30 cellular contexts compared by ENCODE assay signal in the genomic region with DNA sequence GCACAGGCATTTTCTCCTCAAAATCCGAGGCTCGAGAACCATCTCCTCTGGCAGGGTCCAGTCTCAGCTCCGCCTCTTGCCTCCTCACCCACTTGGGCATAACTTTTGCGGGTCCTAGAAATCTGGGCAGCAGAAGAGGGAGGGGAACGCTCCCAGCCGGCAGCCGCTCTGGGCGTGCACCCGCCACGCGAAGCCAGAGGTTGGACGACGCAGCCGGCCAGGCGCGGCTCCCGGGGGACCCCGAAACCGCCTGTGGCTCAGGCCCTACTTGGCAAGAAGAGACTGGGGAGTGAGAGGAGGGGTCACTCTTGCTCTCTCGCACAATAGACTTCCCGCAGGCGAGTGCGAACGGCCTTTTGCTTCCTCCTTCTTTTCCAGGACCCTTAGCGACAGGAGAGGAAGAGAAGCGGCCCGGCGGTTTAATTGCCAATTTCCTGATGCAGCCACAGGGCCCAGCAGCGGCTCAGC. TPM values are rescaled to one million over a fixed set of nuclear protein-coding genes. Genes with fewer than 3 reads are reported as not detected.
DNase-seq lines count a peak whose midpoint lies in the region; ATAC-seq and TF ChIP-seq lines count a peak whose summit lies in the region.
"Had no signal": no experiment of that assay in that cellular context is flagged by ENCODE, and none has a peak within 500 bp of the region (broad histone marks: within the 10 kb centered on the region; RNA-seq: fewer than 3 reads in every experiment).

No MANE protein-coding gene starts in this region.

- no peaks in the 10 kb centered on the region for H3K36me3 ChIP-seq in mesendoderm (ENCODE audit: control insufficient read depth, insufficient read depth, low read length)
- H3K36me3 ChIP-seq in mesenchymal stem cell (ENCODE audit: control insufficient read depth in 1 of 2, insufficient read depth in 2 of 2, low read depth in 1 of 2, low read length in 2 of 2): peaks cover 0 to 3% of the 10 kb centered on the region in 2 experiments
- no peaks in the 10 kb centered on the region for H3K36me3 ChIP-seq in colonic mucosa
- no peaks in the 10 kb centered on the region for H3K36me3 ChIP-seq in Karpas-422 (ENCODE audit: insufficient read depth, low read length)
- H3K36me3 ChIP-seq: heart left ventricle, upper lobe of right lung had no signal

- H3K4me1 ChIP-seq in H9 (ENCODE audit: insufficient read depth, low read length): no peaks in the 10 kb centered on the region
- H3K4me1 ChIP-seq in mesendoderm (ENCODE audit: control insufficient read depth, low read depth, low read length): no peaks in the 10 kb centered on the region
- H3K4me1 ChIP-seq in mesenchymal stem cell (ENCODE audit: control insufficient read depth, insufficient read depth, low read depth, low read length): peaks cover 14% of the 10 kb centered on the region
- H3K4me1 ChIP-seq in colonic mucosa: no peaks in the 10 kb centered on the region
- no peaks in the 10 kb centered on the region for H3K4me1 ChIP-seq in Karpas-422 (ENCODE audit: low read length)
- H3K4me1 ChIP-seq: upper lobe of right lung had no signal

- peak overlapping the region; percentile 40 for H3K4me2 ChIP-seq in H9 (ENCODE audit: insufficient read depth, insufficient read length, low read length)
- H3K4me2 ChIP-seq in mesendoderm (ENCODE audit: low read length): no peak overlapping the region
- no peak overlapping the region for H3K4me2 ChIP-seq in mesenchymal stem cell (ENCODE audit: low read length, poor library complexity, severe bottlenecking)
- H3K4me2 ChIP-seq in Karpas-422 (ENCODE audit: low read depth, low read length, poor library complexity, severe bottlenecking): no peak overlapping the region

- H3K79me1 ChIP-seq in H9 (ENCODE audit: insufficient read depth, low read depth, low read length, poor library complexity, severe bottlenecking) (no peaks in the 10 kb centered on the region), mesendoderm (ENCODE audit: low read length) (no peaks in the 10 kb centered on the region), mesenchymal stem cell (replicated peaks; ENCODE audit: low read length, poor library complexity, severe bottlenecking) (no peaks in the 10 kb centered on the region)

- no peak overlapping the region for H2BK20ac ChIP-seq in H9 (ENCODE audit: low read depth, low read length, poor library complexity, severe bottlenecking)

- no peak overlapping the region for H3K23ac ChIP-seq in H9 (ENCODE audit: insufficient read length, low read depth, low read length)
- H3K23ac ChIP-seq in mesendoderm (ENCODE audit: low read length): no peak overlapping the region
- H3K23ac ChIP-seq in mesenchymal stem cell (ENCODE audit: low read length in 2 of 2): no peak overlapping the region

- no peak; the same call in 1 of the 2 replicates for ATAC-seq in WTC11
- ATAC-seq: heart left ventricle, Panc1, upper lobe of right lung had no signal

- H3K36me3 Mint-ChIP-seq in H9 (ENCODE audit: insufficient read depth in 1 of 3, low read depth in 3 of 3) (peaks cover 0 to 2% (median 0%) of the 10 kb centered on the region in 3 experiments; a peak in 2 of 7 replicates), WTC11 (no peaks in the 10 kb centered on the region)

- intact Hi-C loops in colonic mucosa (cut with DNase I): loop anchor here (10.0 kb wide), 1 partner anchor 384 kb away; no protein-coding TSS in a partner anchor

- CTCF ChIA-PET in WTC11 (lab: Charles Lee): interaction anchor here (1.1 to 4.2 kb wide), 4 partner anchors 10 to 383 kb away, joined by 3 to 63 read pairs (median 6); no protein-coding TSS in a partner anchor

- no peak overlapping the region for H3K4me3 ChIP-seq in mesendoderm (ENCODE audit: low read length)
- no peak overlapping the region for H3K4me3 ChIP-seq in mesenchymal stem cell (ENCODE audit: insufficient read depth in 1 of 2, low read depth in 1 of 2, low read length in 2 of 2)
- no peak overlapping the region for H3K4me3 ChIP-seq in colonic mucosa
- H3K4me3 ChIP-seq in Karpas-422 (ENCODE audit: low read length): no peak overlapping the region
- H3K4me3 ChIP-seq: upper lobe of right lung had no signal

- H2AFZ ChIP-seq in H9 (ENCODE audit: low read length) (no peak overlapping the region), mesenchymal stem cell (ENCODE audit: low read depth, low read length) (no peak overlapping the region), Karpas-422 (ENCODE audit: low read length) (no peak overlapping the region)

- H3T11ph ChIP-seq in H9 (ENCODE audit: low read length): no peak overlapping the region

- no peak for TF ChIP-seq CTCF in H9 (conservative IDR thresholded peaks at IDR 0.05)
- no peak for TF ChIP-seq CTCF in WTC11 (IDR thresholded peaks at IDR 0.05)
- TF ChIP-seq CTCF in colonic mucosa (IDR thresholded peaks at IDR 0.05): no peak

- no peak overlapping the region for H2BK15ac ChIP-seq in H9 (ENCODE audit: low read depth, low read length)
- H2BK15ac ChIP-seq in mesendoderm (replicated peaks; ENCODE audit: low read depth): no peak overlapping the region
- H2BK15ac ChIP-seq in mesenchymal stem cell (ENCODE audit: low read depth, poor library complexity, severe bottlenecking): no peak overlapping the region

- no peak overlapping the region for H2BK5ac ChIP-seq in H9 (ENCODE audit: insufficient read length, low read length)
- H2BK5ac ChIP-seq in mesendoderm (ENCODE audit: low read length): no peak overlapping the region
- no peak overlapping the region for H2BK5ac ChIP-seq in mesenchymal stem cell (ENCODE audit: low read depth, low read length, poor library complexity, severe bottlenecking)

- DNase-seq in DMS153 treated with DMSO at 0.1 percent for 48 hours (lab: John Stamatoyannopoulos, UW; ENCODE audit: unreplicated experiment) (peak; percentile 60), H9 (peak; percentile 77), WTC11 (ENCODE audit: low spot score) (peak; percentile 57), mesendoderm (peak; percentile 51), MV-4-11 (lab: John Stamatoyannopoulos, UW) (no peak), mesenchymal stem cell (no peak), colonic mucosa (no peak), Karpas-422 (no peak)
- DNase-seq: activated CD4-positive, alpha-beta T cell treated with anti-CD3 and anti-CD28 coated beads for 1 hour; activated naive CD4-positive, alpha-beta T cell treated with anti-CD3 and anti-CD28 coated beads, Interleukin-2, amount 50 U/mL, for 16 hours; aorta; caudate nucleus; CD4-positive, alpha-beta T cell; DMS53; dorsolateral prefrontal cortex; GF-D8; heart left ventricle; left cardiac atrium; NCI-H1417 treated with DMSO at 0.1 percent for 48 hours; NCI-H2081 treated with DMSO at 0.1 percent for 48 hours; NCI-H524; occipital lobe; small intestine; stimulated activated CD4-positive, alpha-beta T cell treated with anti-CD3 and anti-CD28 coated beads, Interleukin-2, amount 100 ng/mL, for 24 hours; upper lobe of right lung had no signal

- H3K18ac ChIP-seq in H9 (ENCODE audit: insufficient read length, low read depth, low read length): no peak overlapping the region
- H3K18ac ChIP-seq in mesendoderm (ENCODE audit: low read length): no peak overlapping the region
- H3K18ac ChIP-seq in mesenchymal stem cell (ENCODE audit: low read depth in 1 of 2, low read length in 2 of 2): no peak overlapping the region

- no peak overlapping the region for H3K27ac Mint-ChIP-seq in H9
- H3K27ac Mint-ChIP-seq in WTC11: no peak overlapping the region
- H3K27ac Mint-ChIP-seq: CD4-positive, alpha-beta T cell had no signal

- H2AK5ac ChIP-seq in H9 (ENCODE audit: insufficient read length, low read length) (no peak overlapping the region), mesendoderm (ENCODE audit: low read length) (no peak overlapping the region), mesenchymal stem cell (ENCODE audit: low read length, severe bottlenecking) (no peak overlapping the region)

- H3K27me3 Mint-ChIP-seq in H9 (ENCODE audit: low read depth) (peaks cover 100% of the 10 kb centered on the region), WTC11 (ENCODE audit: low read depth) (peaks cover 99% of the 10 kb centered on the region)

- no peak overlapping the region for H2BK12ac ChIP-seq in H9 (ENCODE audit: insufficient read length, low read depth, low read length)
- H2BK12ac ChIP-seq in mesenchymal stem cell (ENCODE audit: low read length in 2 of 2): no peak overlapping the region

- no peak overlapping the region for H4K91ac ChIP-seq in H9 (ENCODE audit: insufficient read length, low read depth, low read length)
- H4K91ac ChIP-seq in mesenchymal stem cell (ENCODE audit: low read length): no peak overlapping the region

- H3K9ac ChIP-seq in H9 (ENCODE audit: extremely low read depth, insufficient read length, low read length) (no peak overlapping the region), mesendoderm (ENCODE audit: low read length) (no peak overlapping the region), mesenchymal stem cell (ENCODE audit: low read length) (no peak overlapping the region), colonic mucosa (ENCODE audit: low read depth in 2 of 2, low read length in 2 of 2) (no peak overlapping the region), Karpas-422 (ENCODE audit: low read length) (no peak overlapping the region)

- H4K20me1 ChIP-seq in H9 (ENCODE audit: control insufficient read depth, insufficient read depth, insufficient read length) (no peaks in the 10 kb centered on the region), Karpas-422 (ENCODE audit: insufficient read depth, low read depth, low read length) (no peaks in the 10 kb centered on the region)

- POLR2A ChIA-PET in WTC11 (lab: Charles Lee): interaction anchor here (0.5 to 1.2 kb wide), 2 partner anchors 12 to 179 kb away, joined by 3 to 4 read pairs; no protein-coding TSS in a partner anchor

- H3K56ac ChIP-seq in H9 (ENCODE audit: insufficient read length, low read depth, low read length) (no peak overlapping the region), mesendoderm (ENCODE audit: low read length) (no peak overlapping the region)

- H3K4ac ChIP-seq in H9 (ENCODE audit: low read depth, low read length): no peak overlapping the region
- H3K4ac ChIP-seq in mesendoderm (ENCODE audit: low read depth, low read length): no peak overlapping the region
- H3K4ac ChIP-seq in mesenchymal stem cell (ENCODE audit: low read depth in 1 of 2, low read length in 2 of 2): no peak overlapping the region

- peak overlapping the region in 1 of 2 experiments; percentile 64; a peak in 3 of 5 replicates for H3K4me3 Mint-ChIP-seq in H9
- H3K4me3 Mint-ChIP-seq in WTC11: peak overlapping the region; percentile 52
- H3K4me3 Mint-ChIP-seq: CD4-positive, alpha-beta T cell had no signal

- H3K79me2 ChIP-seq in H9 (ENCODE audit: insufficient read depth, low read length) (no peaks in the 10 kb centered on the region), mesendoderm (ENCODE audit: control insufficient read depth, insufficient read depth, low read length) (no peaks in the 10 kb centered on the region), Karpas-422 (ENCODE audit: low read length) (no peaks in the 10 kb centered on the region)

- peaks cover 10 to 53% of the 10 kb centered on the region in 2 experiments for H3K4me1 Mint-ChIP-seq in H9
- H3K4me1 Mint-ChIP-seq in WTC11: peaks cover 63% of the 10 kb centered on the region

- H3K27me3 ChIP-seq in H9 (ENCODE audit: insufficient read depth, low read length) (peaks cover 94% of the 10 kb centered on the region), mesendoderm (ENCODE audit: insufficient read depth, low read length, poor library complexity) (peaks cover 90% of the 10 kb centered on the region), mesenchymal stem cell (ENCODE audit: control insufficient read depth in 1 of 2, insufficient read depth in 1 of 2, low read length in 2 of 2) (peaks cover 94 to 97% of the 10 kb centered on the region in 2 experiments), colonic mucosa (peaks cover 96% of the 10 kb centered on the region), Karpas-422 (ENCODE audit: low read length) (no peaks in the 10 kb centered on the region)

- H3K9me3 ChIP-seq in H9 (ENCODE audit: control insufficient read depth, low read depth, low read length) (no peaks in the 10 kb centered on the region), mesenchymal stem cell (ENCODE audit: control insufficient read depth, low read length) (peaks cover 3% of the 10 kb centered on the region), colonic mucosa (no peaks in the 10 kb centered on the region), Karpas-422 (ENCODE audit: low read length) (no peaks in the 10 kb centered on the region; the same call in 1 of the 2 replicates)
- H3K9me3 ChIP-seq: heart left ventricle, upper lobe of right lung had no signal

- peaks cover 0 to 5% of the 10 kb centered on the region in 2 experiments; a peak in 3 of 5 replicates for H3K9me3 Mint-ChIP-seq in H9
- no peaks in the 10 kb centered on the region for H3K9me3 Mint-ChIP-seq in WTC11
- H3K9me3 Mint-ChIP-seq: CD4-positive, alpha-beta T cell had no signal

- no peak overlapping the region for H3K14ac ChIP-seq in H9 (ENCODE audit: insufficient read depth, low read length)
- no peak overlapping the region for H3K14ac ChIP-seq in mesenchymal stem cell (ENCODE audit: low read length in 2 of 2)

- no peak overlapping the region for H4K5ac ChIP-seq in H9 (ENCODE audit: insufficient read length, low read depth, low read length)
- H4K5ac ChIP-seq in mesendoderm (ENCODE audit: low read length): no peak overlapping the region

- no peak overlapping the region for H2BK120ac ChIP-seq in H9 (ENCODE audit: low read depth, low read length, poor library complexity, severe bottlenecking)
- H2BK120ac ChIP-seq in mesendoderm (ENCODE audit: low read depth, low read length): no peak overlapping the region
- no peak overlapping the region for H2BK120ac ChIP-seq in mesenchymal stem cell (ENCODE audit: low read depth, low read length)

- H3K9me2 ChIP-seq in Karpas-422 (replicated peaks; ENCODE audit: insufficient read depth, low read length): no peaks in the 10 kb centered on the region

- H4K8ac ChIP-seq in H9 (replicated peaks; ENCODE audit: insufficient read length, low read depth, low read length): no peak overlapping the region
- H4K8ac ChIP-seq in mesendoderm (ENCODE audit: low read depth, low read length): no peak overlapping the region
- no peak overlapping the region for H4K8ac ChIP-seq in mesenchymal stem cell (ENCODE audit: low read length)

- H3K27ac ChIP-seq in H9 (ENCODE audit: insufficient read length, low read depth, low read length) (no peak overlapping the region), mesendoderm (ENCODE audit: low read depth, low read length) (no peak overlapping the region), mesenchymal stem cell (ENCODE audit: low read length, poor library complexity, severe bottlenecking) (no peak overlapping the region), colonic mucosa (no peak overlapping the region), Karpas-422 (ENCODE audit: low read length) (no peak overlapping the region)
- H3K27ac ChIP-seq: epithelial cell of prostate, heart left ventricle, upper lobe of right lung had no signal

- peaks cover 11% of the 10 kb centered on the region for H3K23me2 ChIP-seq in H9 (ENCODE audit: insufficient read length, low read depth, low read length, poor library complexity, severe bottlenecking)

- no CpG with 5 or more reads among the region's 29 CpGs for WGBS in H9 (ENCODE audit: extremely low coverage, insufficient read length, low lambda C conversion rate)
- no CpG with 5 or more reads among the region's 29 CpGs for WGBS in mesendoderm (ENCODE audit: extremely low coverage, insufficient coverage, low lambda C conversion rate)
- 1% methylated on average over 27 of the region's 29 CpGs for WGBS in mesenchymal stem cell

RNA-seq across cellular contexts. Expression of gene SOX1, which starts 6.0 kb away (rescaled TPM):
- total RNA-seq in H9 (2021) (0.09 and 0.17 TPM in 2 replicates), WTC11 (2021) (0.15 to 0.25 TPM (median 0.18 TPM) in 3 replicates), colonic mucosa (not detected)
- 0.03 TPM for polyA plus RNA-seq in mesendoderm (2013, experiment 1 of 2)
- polyA plus RNA-seq in mesendoderm (2013, experiment 2 of 2): 0.01 TPM
- not detected for polyA plus RNA-seq in mesenchymal stem cell (2013, experiment 1 of 2)
- polyA plus RNA-seq in mesenchymal stem cell (2013, experiment 2 of 2): not detected
- total RNA-seq in Karpas-422 (2014; rRNA removed; shearing (Covaris generic); ENCODE audit: low replicate concordance): not detected in 2 replicates
- total RNA-seq: aorta; CD4-positive, alpha-beta T cell; fibroblast of villous mesenchyme; H4; heart left ventricle; left cardiac atrium; M059J; upper lobe of right lung had no signal
- polyA plus RNA-seq: aorta, heart left ventricle had no signal

Comparison
In these comparisons a context has a peak if more than half of its experiments do, and no peak if none do; other contexts are left out.
1. DNase-seq: peak in DMS153 treated with DMSO at 0.1 percent for 48 hours (single experiment), H9 (single experiment), WTC11 (single experiment) and mesendoderm (single experiment); none in MV-4-11 (single experiment), mesenchymal stem cell (single experiment), colonic mucosa (single experiment) and Karpas-422 (single experiment).